15 cellular contexts compared by ENCODE assay signal in genomic region chr4:1753692-1754311, GRCh38.
"Had no signal": no experiment of that assay in that cellular context is flagged by ENCODE, and none has a peak within 500 bp of the region (broad histone marks: within the 10 kb centered on the region; RNA-seq: fewer than 3 reads in every experiment).

No MANE protein-coding gene starts in this region.

- H3K27me3 ChIP-seq: brain microvascular endothelial cell, testis had no signal

- DNase-seq: activated CD4-positive, alpha-beta T cell treated with anti-CD3 and anti-CD28 coated beads, Interleukin-2, amount 50 U/mL, for 1 hour; activated T-cell treated with anti-CD3 and anti-CD28 coated beads for 4 hours; amygdala; brain microvascular endothelial cell; left ventricle myocardium inferior; mesenchymal stem cell; sigmoid colon; stimulated activated CD4-positive, alpha-beta T cell treated with anti-CD3 and anti-CD28 coated beads, Interleukin-2, amount 100 ng/mL, for 48 hours; stimulated activated naive CD8-positive, alpha-beta T cell treated with anti-CD3 and anti-CD28 coated beads, Interleukin-15, Interleukin-2, amounts not matched to agents 100 U/mL and 50 U/mL, for 24 hours; T-cell; testis had no signal

- H3K36me3 Mint-ChIP-seq: activated naive CD4-positive, alpha-beta T cell treated with anti-CD3 and anti-CD28 coated beads, Interleukin-2, amount 50 U/mL, for 72 hours; T-cell; WTC11 had no signal

- H3K4me3 ChIP-seq: left ventricle myocardium inferior, sigmoid colon, testis had no signal

- ATAC-seq: stimulated activated naive CD8-positive, alpha-beta T cell treated with anti-CD3 and anti-CD28 coated beads, Interleukin-15, Interleukin-2, amounts not matched to agents 100 U/mL and 50 U/mL, for 24 hours; T-cell; WTC11 had no signal

- H3K4me3 Mint-ChIP-seq: activated T-helper 17 cell treated with anti-CD3 and anti-CD28 coated beads, Interleukin-2, amount 50 U/mL, for 72 hours; nephron; T-cell; WTC11 had no signal

- H3K4me1 Mint-ChIP-seq: activated T-helper 17 cell treated with anti-CD3 and anti-CD28 coated beads, Interleukin-2, amount 50 U/mL, for 72 hours; nephron; WTC11 had no signal

- H3K9me3 Mint-ChIP-seq: activated naive CD4-positive, alpha-beta T cell treated with anti-CD3 and anti-CD28 coated beads, Interleukin-2, amount 50 U/mL, for 72 hours; activated T-helper 17 cell treated with anti-CD3 and anti-CD28 coated beads, Interleukin-2, amount 50 U/mL, for 72 hours; nephron; T-cell; WTC11 had no signal

- H3K4me1 ChIP-seq: sigmoid colon, testis had no signal

- H3K9me3 ChIP-seq: left ventricle myocardium inferior, sigmoid colon, testis had no signal

- H3K27ac ChIP-seq: brain microvascular endothelial cell, left ventricle myocardium inferior, sigmoid colon, testis had no signal

- H3K27ac Mint-ChIP-seq: activated T-helper 17 cell treated with anti-CD3 and anti-CD28 coated beads, Interleukin-2, amount 50 U/mL, for 72 hours; nephron; T-cell; WTC11 had no signal

- H3K27me3 Mint-ChIP-seq: activated T-helper 17 cell treated with anti-CD3 and anti-CD28 coated beads, Interleukin-2, amount 50 U/mL, for 72 hours had no signal

- H3K36me3 ChIP-seq: brain microvascular endothelial cell, left ventricle myocardium inferior, sigmoid colon had no signal
